11 cellular contexts compared by ENCODE assay signal in genomic region chr11:66130978-66131377, GRCh38.
"Had no signal": no experiment of that assay in that cellular context is flagged by ENCODE, and none has a peak within 500 bp of the region (broad histone marks: within the 10 kb centered on the region; RNA-seq: fewer than 3 reads in every experiment).

No MANE protein-coding gene starts in this region.

- H3K9me3 ChIP-seq: breast epithelium, right lobe of liver had no signal

- H3K27ac Mint-ChIP-seq: activated CD4-positive, alpha-beta T cell treated with anti-CD3 and anti-CD28 coated beads, Interleukin-2, amount 10 ng/mL, durations not matched to agents 7 days and 5 days; neural progenitor cell had no signal

- H3K9me3 Mint-ChIP-seq: activated CD4-positive, alpha-beta T cell treated with anti-CD3 and anti-CD28 coated beads, Interleukin-2, amount 10 ng/mL, durations not matched to agents 7 days and 5 days; neural progenitor cell had no signal

- DNase-seq: activated CD4-positive, alpha-beta T cell treated with anti-CD3 and anti-CD28 coated beads, Interleukin-2, amount 10 ng/mL, durations not matched to agents 7 days and 5 days; activated effector memory CD4-positive, alpha-beta T cell treated with anti-CD3 and anti-CD28 coated beads, Interleukin-2, amount 50 U/mL, for 16 hours; aorta; cerebellar nuclear complex; effector CD8-positive, alpha-beta T cell; foreskin keratinocyte; kidney glomerular epithelial cell; right lobe of liver; SW 1271 had no signal

- H3K9ac ChIP-seq: neural progenitor cell had no signal

- H3K4me2 ChIP-seq: neural progenitor cell had no signal

- H3K4me3 Mint-ChIP-seq: activated CD4-positive, alpha-beta T cell treated with anti-CD3 and anti-CD28 coated beads, Interleukin-2, amount 10 ng/mL, durations not matched to agents 7 days and 5 days; neural progenitor cell had no signal

- H3K36me3 Mint-ChIP-seq: neural progenitor cell had no signal

- H3K27me3 ChIP-seq: breast epithelium, foreskin keratinocyte, neural progenitor cell, right lobe of liver had no signal

- H3K4me1 ChIP-seq: right lobe of liver had no signal

- H3K27ac ChIP-seq: breast epithelium, foreskin keratinocyte, neural progenitor cell, right lobe of liver had no signal

- H3K4me3 ChIP-seq: breast epithelium, neural progenitor cell, right lobe of liver had no signal

- H3K36me3 ChIP-seq: breast epithelium, neural progenitor cell, right lobe of liver had no signal

- H3K27me3 Mint-ChIP-seq: activated CD4-positive, alpha-beta T cell treated with anti-CD3 and anti-CD28 coated beads, Interleukin-2, amount 10 ng/mL, durations not matched to agents 7 days and 5 days had no signal

- ATAC-seq: foreskin keratinocyte, right lobe of liver had no signal

- H2AFZ ChIP-seq: neural progenitor cell had no signal
